29 cellular contexts compared by ENCODE assay signal in the genomic region with DNA sequence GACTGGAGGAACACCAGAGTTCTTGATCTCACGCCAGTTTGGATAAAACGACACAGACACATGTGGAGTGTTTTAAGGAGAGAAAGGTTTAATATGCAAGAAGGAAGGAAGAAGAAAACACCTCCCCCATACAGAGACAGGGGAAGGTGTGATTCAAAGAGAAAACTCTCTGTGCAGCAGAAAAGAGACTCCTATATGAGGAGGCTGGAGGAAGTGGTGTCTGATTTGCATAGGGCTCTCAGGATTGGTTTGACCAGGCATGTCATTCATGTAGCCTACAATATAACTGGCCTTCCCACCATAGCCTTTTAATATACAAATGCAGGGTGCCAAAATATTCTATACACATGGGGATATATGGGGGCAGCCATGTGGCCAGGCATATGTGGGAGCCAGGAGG.
DNase-seq lines count a peak whose midpoint lies in the region; ATAC-seq, FAIRE-seq and TF ChIP-seq lines count a peak whose summit lies in the region.
"Had no signal": no experiment of that assay in that cellular context is flagged by ENCODE, and none has a peak within 500 bp of the region (broad histone marks: within the 10 kb centered on the region; RNA-seq: fewer than 3 reads in every experiment).

No MANE protein-coding gene starts in this region.

- H3K4me1 ChIP-seq in Karpas-422 (ENCODE audit: low read length) (peaks cover 26% of the 10 kb centered on the region), OCI-LY3 (ENCODE audit: low read length) (peaks cover 18% of the 10 kb centered on the region)
- H3K4me1 ChIP-seq: BE2C had no signal

- H3K36me3 ChIP-seq in Karpas-422 (ENCODE audit: insufficient read depth, low read length): no peaks in the 10 kb centered on the region
- no peaks in the 10 kb centered on the region for H3K36me3 ChIP-seq in OCI-LY3 (replicated peaks; ENCODE audit: low read depth, low read length)
- H3K36me3 ChIP-seq: BE2C had no signal

- H3K27ac ChIP-seq in Karpas-422 (ENCODE audit: low read length) (no peak overlapping the region), OCI-LY3 (ENCODE audit: low read length) (no peak overlapping the region)
- H3K27ac ChIP-seq: RWPE1 had no signal

- H3K4me3 ChIP-seq in Karpas-422 (ENCODE audit: low read length) (no peak overlapping the region), OCI-LY3 (ENCODE audit: low read length) (peak overlapping the region; percentile 36; the same call in 1 of the 2 replicates)

- DNase-seq in GM12891 (ENCODE audit: insufficient read length, low spot score) (no peak), Karpas-422 (peak; percentile 49), EL (no peak), T-helper 9 cell (no peak), NCI-H1105 treated with DMSO at 0.1 percent for 48 hours (lab: John Stamatoyannopoulos, UW) (no peak)
- DNase-seq: 8988T; ACHN; BE2C; CD8-positive, alpha-beta memory T cell; DMS 273 treated with DMSO at 0.1 percent for 48 hours; DND-41; GOT3; HCEC 1CT; IMR-90; KG1; NCI-H1105; NCI-H146; NCI-H1930; NCI-H2107; NCI-H524; NCI-H748 treated with DMSO at 0.1 percent for 48 hours; SHP77; T-helper 1 cell had no signal

- no peaks in the 10 kb centered on the region for H3K9me3 ChIP-seq in Karpas-422 (ENCODE audit: low read length)
- H3K9me3 ChIP-seq in OCI-LY3 (ENCODE audit: insufficient read depth, low read length): no peaks in the 10 kb centered on the region
- H3K9me3 ChIP-seq: BE2C had no signal

- H3K9ac ChIP-seq in Karpas-422 (ENCODE audit: low read length) (no peak overlapping the region), OCI-LY3 (ENCODE audit: low read length) (no peak overlapping the region)

- no peak overlapping the region for H2AFZ ChIP-seq in Karpas-422 (ENCODE audit: low read length)
- H2AFZ ChIP-seq in OCI-LY3 (ENCODE audit: low read depth, low read length): no peak overlapping the region

- TF ChIP-seq CTCF in OCI-LY3 (IDR thresholded peaks at IDR 0.05; ENCODE audit: low read depth, low read length): no peak

- no peak for FAIRE-seq in GM12891 (lab: Jason Lieb, UNC)
- FAIRE-seq: GM19239 had no signal

- peak; percentile 45 for ATAC-seq in HG02610 (IDR thresholded peaks at IDR 0.05; ENCODE audit: unreplicated experiment)
- ATAC-seq in GM21576 (IDR thresholded peaks at IDR 0.05; ENCODE audit: unreplicated experiment): no peak
- ATAC-seq: Panc1 had no signal

- H4K20me1 ChIP-seq in Karpas-422 (ENCODE audit: insufficient read depth, low read depth, low read length) (no peaks in the 10 kb centered on the region), OCI-LY3 (ENCODE audit: insufficient read depth, low read length) (no peaks in the 10 kb centered on the region)

- H3K9me2 ChIP-seq in Karpas-422 (replicated peaks; ENCODE audit: insufficient read depth, low read length): no peaks in the 10 kb centered on the region

- H3K79me2 ChIP-seq in Karpas-422 (ENCODE audit: low read length) (no peaks in the 10 kb centered on the region), OCI-LY3 (ENCODE audit: low read length) (no peaks in the 10 kb centered on the region)

- H3K4me2 ChIP-seq in Karpas-422 (ENCODE audit: low read depth, low read length, poor library complexity, severe bottlenecking) (peak overlapping the region; percentile 8), OCI-LY3 (ENCODE audit: low read length) (peak overlapping the region; percentile 50)

- no peak for TF ChIP-seq POLR2A in GM12891 (IDR thresholded peaks at IDR 0.05; ENCODE audit: low read depth, low read length)

- H3K27me3 ChIP-seq in Karpas-422 (ENCODE audit: low read length) (no peaks in the 10 kb centered on the region), OCI-LY3 (ENCODE audit: low read depth, low read length) (no peaks in the 10 kb centered on the region)
- H3K27me3 ChIP-seq: BE2C had no signal

TF ChIP-seq in GM12891, 5 proteins besides CTCF, POLR2A, EP300 and RAD21:
- TF ChIP-seq POLR2AphosphoS5 (IDR thresholded peaks at IDR 0.05; ENCODE audit: low read depth, low read length) (no peak), PAX5 (IDR thresholded peaks at IDR 0.05; ENCODE audit: insufficient read depth, low read length, severe bottlenecking) (no peak), POU2F2 (IDR thresholded peaks at IDR 0.05; ENCODE audit: low read depth, low read length) (peak; percentile 47; the same call in 1 of the 2 replicates), SPI1 (IDR thresholded peaks at IDR 0.05; ENCODE audit: low read depth, low read length) (no peak)
